In genomic region chr11:17739945-17740338, GRCh38 we compare ENCODE assay signal across 33 cellular contexts. TPM values are rescaled to one million over a fixed set of nuclear protein-coding genes. Genes with fewer than 3 reads are reported as not detected.
"Had no signal": no experiment of that assay in that cellular context is flagged by ENCODE, and none has a peak within 500 bp of the region (broad histone marks: within the 10 kb centered on the region; RNA-seq: fewer than 3 reads in every experiment).

No MANE protein-coding gene starts in this region.

- DNase-seq: activated CD4-positive, alpha-beta T cell treated with anti-CD3 and anti-CD28 coated beads for 4 hours; activated CD4-positive, alpha-beta T cell treated with anti-CD3 and anti-CD28 coated beads, Interleukin-2, amount 50 U/mL, for 48 hours; activated CD8-positive, alpha-beta memory T cell treated with anti-CD3 and anti-CD28 coated beads for 24 hours; activated gamma-delta T cell treated with Interleukin-2 at 50 U/mL for 16 hours; colonic mucosa; effector memory CD4-positive, alpha-beta T cell; erythroblast; islet precursor cell; left colon; right cardiac atrium; stimulated activated CD4-positive, alpha-beta T cell treated with anti-CD3 and anti-CD28 coated beads, Interleukin-4, amount 100 ng/mL, for 24 hours; SW 1271; T-helper 9 cell; trophoblast cell; uterus had no signal

- H3K36me3 ChIP-seq: breast epithelium, colonic mucosa, gastrocnemius medialis, neural progenitor cell, thoracic aorta, uterus had no signal

- H3K27ac ChIP-seq: breast epithelium, colonic mucosa, gastrocnemius medialis, hepatocyte, neural progenitor cell, thoracic aorta, uterus, VCaP had no signal

- H3K27ac Mint-ChIP-seq: activated naive CD4-positive, alpha-beta T cell treated with anti-CD3 and anti-CD28 coated beads, Interleukin-2, amount 50 U/mL, for 72 hours; activated T-helper 1 cell treated with anti-CD3 and anti-CD28 coated beads, Interleukin-12 subunit alpha, Interleukin-12 subunit beta, Interleukin-2, Interleukin-4 antibody, amounts not matched to agents 30 ng/mL and 10 ng/mL and 1 ng/mL, durations not matched to agents 14 hours and 24 hours and 36 hours; memory B cell; naive thymus-derived CD8-positive, alpha-beta T cell; neural progenitor cell; stimulated activated effector memory CD8-positive, alpha-beta T cell treated with anti-CD3 and anti-CD28 coated beads, Interleukin-12 subunit alpha, Interleukin-12 subunit beta, amount 100 ng/mL, for 72 hours; stimulated activated naive CD8-positive, alpha-beta T cell treated with anti-CD3 and anti-CD28 coated beads, Interleukin-15, Interleukin-2, amounts not matched to agents 100 ng/mL and 50 ng/mL, for 24 hours; T-helper 1 cell treated with Interleukin-12 subunit alpha and Interleukin-12 subunit beta and Interleukin-4 antibody, amounts not matched to agents 30 μg/mL and 1 μg/mL, for 36 hours had no signal

- H3K9me3 Mint-ChIP-seq: activated naive CD4-positive, alpha-beta T cell treated with anti-CD3 and anti-CD28 coated beads, Interleukin-2, amount 50 U/mL, for 72 hours; activated T-helper 1 cell treated with anti-CD3 and anti-CD28 coated beads, Interleukin-12 subunit alpha, Interleukin-12 subunit beta, Interleukin-2, Interleukin-4 antibody, amounts not matched to agents 30 ng/mL and 10 ng/mL and 1 ng/mL, durations not matched to agents 14 hours and 24 hours and 36 hours; central memory CD8-positive, alpha-beta T cell; neural progenitor cell; stimulated activated effector memory CD8-positive, alpha-beta T cell treated with anti-CD3 and anti-CD28 coated beads, Interleukin-12 subunit alpha, Interleukin-12 subunit beta, amount 100 ng/mL, for 72 hours; stimulated activated naive CD8-positive, alpha-beta T cell treated with anti-CD3 and anti-CD28 coated beads, Interleukin-15, Interleukin-2, amounts not matched to agents 100 ng/mL and 50 ng/mL, for 24 hours; T-helper 1 cell treated with Interleukin-12 subunit alpha and Interleukin-12 subunit beta and Interleukin-4 antibody, amounts not matched to agents 30 μg/mL and 1 μg/mL, for 36 hours had no signal

- H3K36me3 Mint-ChIP-seq: memory B cell; naive thymus-derived CD8-positive, alpha-beta T cell; neural progenitor cell; stimulated activated effector memory CD8-positive, alpha-beta T cell treated with anti-CD3 and anti-CD28 coated beads, Interleukin-12 subunit alpha, Interleukin-12 subunit beta, amount 100 ng/mL, for 72 hours had no signal

- H3K4me1 Mint-ChIP-seq: central memory CD8-positive, alpha-beta T cell; memory B cell had no signal

- H3K4me3 Mint-ChIP-seq: activated T-helper 1 cell treated with anti-CD3 and anti-CD28 coated beads, Interleukin-12 subunit alpha, Interleukin-12 subunit beta, Interleukin-2, Interleukin-4 antibody, amounts not matched to agents 30 ng/mL and 10 ng/mL and 1 ng/mL, durations not matched to agents 14 hours and 24 hours and 36 hours; central memory CD8-positive, alpha-beta T cell; memory B cell; naive thymus-derived CD8-positive, alpha-beta T cell; neural progenitor cell; stimulated activated effector memory CD8-positive, alpha-beta T cell treated with anti-CD3 and anti-CD28 coated beads, Interleukin-12 subunit alpha, Interleukin-12 subunit beta, amount 100 ng/mL, for 72 hours; stimulated activated naive CD8-positive, alpha-beta T cell treated with anti-CD3 and anti-CD28 coated beads, Interleukin-15, Interleukin-2, amounts not matched to agents 100 ng/mL and 50 ng/mL, for 24 hours; T-helper 1 cell treated with Interleukin-12 subunit alpha and Interleukin-12 subunit beta and Interleukin-4 antibody, amounts not matched to agents 30 μg/mL and 1 μg/mL, for 36 hours had no signal

- H3K4me3 ChIP-seq: breast epithelium, colonic mucosa, gastrocnemius medialis, hepatocyte, neural progenitor cell, thoracic aorta, uterus had no signal

- ATAC-seq: activated naive CD4-positive, alpha-beta T cell treated with anti-CD3 and anti-CD28 coated beads, Interleukin-2, amount 50 U/mL, for 72 hours; gastrocnemius medialis; left colon; naive thymus-derived CD8-positive, alpha-beta T cell; right cardiac atrium; stimulated activated effector memory CD8-positive, alpha-beta T cell treated with anti-CD3 and anti-CD28 coated beads, Interleukin-12 subunit alpha, Interleukin-12 subunit beta, amount 100 ng/mL, for 72 hours had no signal

- H3K4me1 ChIP-seq: breast epithelium, colonic mucosa had no signal

- H3K9me3 ChIP-seq: breast epithelium, colonic mucosa, gastrocnemius medialis, thoracic aorta, uterus had no signal

RNA-seq across cellular contexts. Expression of gene KCNC1, which starts 5.4 kb away (rescaled TPM):
- total RNA-seq: activated naive CD4-positive, alpha-beta T cell treated with anti-CD3 and anti-CD28 coated beads, Interleukin-2, amount 50 U/mL, for 72 hours; activated T-helper 1 cell treated with anti-CD3 and anti-CD28 coated beads, Interleukin-12 subunit alpha, Interleukin-12 subunit beta, Interleukin-2, Interleukin-4 antibody, amounts not matched to agents 30 ng/mL and 10 ng/mL and 1 ng/mL, durations not matched to agents 14 hours and 24 hours and 36 hours; dermis microvascular lymphatic vessel endothelial cell; naive thymus-derived CD8-positive, alpha-beta T cell; omental fat pad; subcutaneous adipose tissue; thoracic aorta had no signal

RNA-seq across cellular contexts. Expression of gene MYOD1, which starts 20.6 kb away (rescaled TPM):
- total RNA-seq: activated naive CD4-positive, alpha-beta T cell treated with anti-CD3 and anti-CD28 coated beads, Interleukin-2, amount 50 U/mL, for 72 hours; activated T-helper 1 cell treated with anti-CD3 and anti-CD28 coated beads, Interleukin-12 subunit alpha, Interleukin-12 subunit beta, Interleukin-2, Interleukin-4 antibody, amounts not matched to agents 30 ng/mL and 10 ng/mL and 1 ng/mL, durations not matched to agents 14 hours and 24 hours and 36 hours; breast epithelium; colonic mucosa; dermis microvascular lymphatic vessel endothelial cell; hepatocyte; left colon; lower leg skin; naive thymus-derived CD8-positive, alpha-beta T cell; omental fat pad; right cardiac atrium; subcutaneous adipose tissue; thoracic aorta; uterus had no signal
